19 cellular contexts compared by ENCODE assay signal in genomic region chr13:47211106-47211505, GRCh38.
DNase-seq lines count a peak whose midpoint lies in the region; ATAC-seq and TF ChIP-seq lines count a peak whose summit lies in the region.
"Had no signal": no experiment of that assay in that cellular context is flagged by ENCODE, and none has a peak within 500 bp of the region (broad histone marks: within the 10 kb centered on the region; RNA-seq: fewer than 3 reads in every experiment).

No MANE protein-coding gene starts in this region.

- no peak overlapping the region for H3K9ac ChIP-seq in SK-N-SH
- H3K9ac ChIP-seq: parathyroid adenoma had no signal

- peaks cover 12% of the 10 kb centered on the region for H3F3A ChIP-seq in SK-N-SH (replicated peaks; ENCODE audit: insufficient read depth)

- H3K36me3 ChIP-seq in SK-N-SH (replicated peaks in 1 of 2; ENCODE audit: control insufficient read depth in 1 of 2, insufficient read depth in 2 of 2, low read length in 1 of 2): no peaks in the 10 kb centered on the region
- H3K36me3 ChIP-seq in psoas muscle (ENCODE audit: insufficient read depth in 1 of 2, low read depth in 1 of 2): no peaks in the 10 kb centered on the region
- no peaks in the 10 kb centered on the region for H3K36me3 ChIP-seq in BE2C

- TF ChIP-seq RAD21 in SK-N-SH (IDR thresholded peaks at IDR 0.05; ENCODE audit: low read length): no peak

- intact Hi-C loops in psoas muscle (cut with DNase I): no loop called here

- H2AFZ ChIP-seq in SK-N-SH (ENCODE audit: low read depth): peak overlapping the region; percentile 12
- H2AFZ ChIP-seq: parathyroid adenoma had no signal

- H3K4me3 ChIP-seq in SK-N-SH (ENCODE audit: low read depth in 2 of 2, low read length in 1 of 2) (no peak overlapping the region), fibroblast of villous mesenchyme (ENCODE audit: low read depth, low read length) (no peak overlapping the region), psoas muscle (no peak overlapping the region), BE2C (ENCODE audit: low read depth, low read length) (no peak overlapping the region)

- POLR2A ChIA-PET in SK-N-SH (lab: Yijun Ruan, JAX): no interaction called here

- H3K27me3 ChIP-seq in SK-N-SH (ENCODE audit: insufficient read depth) (no peaks in the 10 kb centered on the region), psoas muscle (ENCODE audit: insufficient read depth in 3 of 3, low read length in 2 of 3) (peaks cover 0 to 3% (median 0%) of the 10 kb centered on the region in 3 donors), BE2C (no peaks in the 10 kb centered on the region)

- no peak for ATAC-seq in psoas muscle
- ATAC-seq: stimulated activated naive CD8-positive, alpha-beta T cell treated with anti-CD3 and anti-CD28 coated beads, Interleukin-15, amount 100 ng/mL, for 72 hours had no signal

- no peaks in the 10 kb centered on the region; the same call in 1 of the 2 replicates for H3K36me3 Mint-ChIP-seq in HFFc6 (ENCODE audit: low read depth)
- no peaks in the 10 kb centered on the region for H3K36me3 Mint-ChIP-seq in type B pancreatic cell
- H3K36me3 Mint-ChIP-seq: activated naive CD8-positive, alpha-beta T cell had no signal

- H3K4me2 ChIP-seq in SK-N-SH: peak overlapping the region; percentile 43

- H3K9me3 ChIP-seq in SK-N-SH (no peaks in the 10 kb centered on the region), psoas muscle (no peaks in the 10 kb centered on the region), BE2C (no peaks in the 10 kb centered on the region)

- H3K4me3 Mint-ChIP-seq in HFFc6: peak overlapping the region; percentile 8; the same call in 1 of the 2 replicates
- H3K4me3 Mint-ChIP-seq in type B pancreatic cell: no peak overlapping the region
- H3K4me3 Mint-ChIP-seq: activated naive CD8-positive, alpha-beta T cell; stimulated activated naive CD8-positive, alpha-beta T cell treated with anti-CD3 and anti-CD28 coated beads, Interleukin-15, amount 100 ng/mL, for 72 hours had no signal

- peak overlapping the region in 1 of 2 experiments; percentile 58; a peak in 2 of 4 replicates for H3K27ac ChIP-seq in SK-N-SH (ENCODE audit: low read depth in 2 of 2, low read length in 1 of 2)
- no peak overlapping the region for H3K27ac ChIP-seq in psoas muscle
- H3K27ac ChIP-seq: C4-2B, parathyroid adenoma had no signal

- H3K9me3 Mint-ChIP-seq in HFFc6 (no peaks in the 10 kb centered on the region), type B pancreatic cell (peaks cover 4% of the 10 kb centered on the region)

- TF ChIP-seq CTCF in HFFc6 (IDR thresholded peaks at IDR 0.05): no peak
- no peak for TF ChIP-seq CTCF in SK-N-SH (IDR thresholded peaks at IDR 0.05)
- no peak for TF ChIP-seq CTCF in fibroblast of villous mesenchyme (IDR thresholded peaks at IDR 0.05; ENCODE audit: insufficient read depth, low read depth, low read length)
- TF ChIP-seq CTCF in type B pancreatic cell (conservative IDR thresholded peaks at IDR 0.05): no peak
- no peak for TF ChIP-seq CTCF in psoas muscle (IDR thresholded peaks at IDR 0.05)
- no peak for TF ChIP-seq CTCF in BE2C (IDR thresholded peaks at IDR 0.05; ENCODE audit: low read depth, low read length)

- WGBS in SK-N-SH (ENCODE audit: low lambda C conversion rate): 10% methylated on average over 5 of the region's 5 CpGs
- WGBS in psoas muscle, 3 donors: 43 to 46% (median 44%) methylated on average over 5 of the region's 5 CpGs

- DNase-seq in HFFc6 (no peak), SK-N-SH (no peak), fibroblast of villous mesenchyme (ENCODE audit: low read depth) (peak; percentile 11), type B pancreatic cell (ENCODE audit: extremely low spot score, unreplicated experiment) (no peak), psoas muscle (no peak), BE2C (no peak), amygdala (lab: John Stamatoyannopoulos, UW) (no peak)
- DNase-seq: activated CD4-positive, alpha-beta T cell treated with anti-CD3 and anti-CD28 coated beads, Interleukin-2, amount 50 U/mL, for 1 hour; activated T-cell treated with anti-CD3 and anti-CD28 coated beads, Interleukin-2, amount 50 U/mL, for 1 hour; cerebellar nuclear complex; DND-41; glutamatergic neuron; NCI-H774; stimulated activated CD4-positive, alpha-beta T cell treated with anti-CD3 and anti-CD28 coated beads, Interleukin-12 subunit alpha, Interleukin-12 subunit beta, amount 100 ng/mL, for 4 hours; stimulated activated naive CD8-positive, alpha-beta T cell treated with anti-CD3 and anti-CD28 coated beads, Interleukin-15, amount 100 ng/mL, for 72 hours; T-helper 9 cell had no signal

- H3K4me1 Mint-ChIP-seq in HFFc6 (ENCODE audit: low read depth) (peaks cover 41% of the 10 kb centered on the region), type B pancreatic cell (ENCODE audit: unreplicated experiment) (peaks cover 17% of the 10 kb centered on the region)
- H3K4me1 Mint-ChIP-seq: stimulated activated naive CD8-positive, alpha-beta T cell treated with anti-CD3 and anti-CD28 coated beads, Interleukin-15, amount 100 ng/mL, for 72 hours had no signal

- H3K4me1 ChIP-seq in SK-N-SH (ENCODE audit: control insufficient read depth in 1 of 2, insufficient read depth in 2 of 2, low read depth in 1 of 2, low read length in 1 of 2) (peaks cover 0 to 8% of the 10 kb centered on the region in 2 experiments; a peak in 2 of 4 replicates), psoas muscle (no peaks in the 10 kb centered on the region), BE2C (peaks cover 5% of the 10 kb centered on the region)
- H3K4me1 ChIP-seq: parathyroid adenoma had no signal

- TF ChIP-seq EP300 in SK-N-SH (IDR thresholded peaks at IDR 0.05; ENCODE audit: borderline replicate concordance in 1 of 2, low read depth in 1 of 2, low read length in 1 of 2): peak; percentile 17 to 71; a peak in 2 of 4 replicates

- H3K79me2 ChIP-seq in SK-N-SH (ENCODE audit: insufficient read depth): no peaks in the 10 kb centered on the region
- H3K79me2 ChIP-seq: parathyroid adenoma had no signal

- H3K9me2 ChIP-seq in SK-N-SH: no peaks in the 10 kb centered on the region

- CTCF ChIA-PET in SK-N-SH (lab: Yijun Ruan, JAX): interaction anchor here (1.5 kb wide), 1 partner anchor 276 kb away, joined by 3 read pairs; no protein-coding TSS in a partner anchor

- H3K27ac Mint-ChIP-seq in HFFc6: peak overlapping the region; percentile 6; the same call in 1 of the 2 replicates
- H3K27ac Mint-ChIP-seq in type B pancreatic cell: peak overlapping the region; percentile 14
- H3K27ac Mint-ChIP-seq: activated naive CD8-positive, alpha-beta T cell had no signal

- H4K20me1 ChIP-seq in SK-N-SH (ENCODE audit: insufficient read depth): no peaks in the 10 kb centered on the region

- H3K27me3 Mint-ChIP-seq in HFFc6 (ENCODE audit: insufficient read depth): peaks cover 2% of the 10 kb centered on the region; the same call in 1 of the 2 replicates
- H3K27me3 Mint-ChIP-seq in type B pancreatic cell: peaks cover 3% of the 10 kb centered on the region
- H3K27me3 Mint-ChIP-seq: activated naive CD8-positive, alpha-beta T cell had no signal

TF ChIP-seq in SK-N-SH, 30 proteins besides CTCF, POLR2A, EP300 and RAD21:
- TF ChIP-seq PBX3 (IDR thresholded peaks at IDR 0.05) (peak; percentile 70), ELF1 (IDR thresholded peaks at IDR 0.05) (no peak), TCF12 (IDR thresholded peaks at IDR 0.05) (peak; percentile 52), TEAD4 (IDR thresholded peaks at IDR 0.05; ENCODE audit: borderline replicate concordance, insufficient read depth) (peak; percentile 17; the same call in 1 of the 2 replicates), NFIC (IDR thresholded peaks at IDR 0.05; ENCODE audit: borderline replicate concordance) (peak; percentile 13; the same call in 1 of the 2 replicates), JUND (IDR thresholded peaks at IDR 0.05) (peak; percentile 41)
TF ChIP-seq in SK-N-SH: peak in this region for 5.
